ENCODE assay signal across 27 cellular contexts in genomic region chr5:62077823-62078550, GRCh38.
"Had no signal": no experiment of that assay in that cellular context is flagged by ENCODE, and none has a peak within 500 bp of the region (broad histone marks: within the 10 kb centered on the region; RNA-seq: fewer than 3 reads in every experiment).

No MANE protein-coding gene starts in this region.

- H3K4me3 Mint-ChIP-seq: activated CD8-positive, alpha-beta T cell treated with anti-CD3 and anti-CD28 coated beads for 36 hours; activated naive CD8-positive, alpha-beta T cell treated with anti-CD3 and anti-CD28 coated beads, Interleukin-2, amount 50 U/mL, for 24 hours; activated T-cell treated with anti-CD3 and anti-CD28 coated beads, Interleukin-2, amount 50 U/mL, for 72 hours; central memory CD8-positive, alpha-beta T cell; T-helper 17 cell had no signal

- DNase-seq: activated CD4-positive, CD25-positive, alpha-beta regulatory T cell; activated CD8-positive, alpha-beta memory T cell treated with anti-CD3 and anti-CD28 coated beads, Interleukin-2, amount 50 U/mL, for 4 hours; activated CD8-positive, alpha-beta T cell treated with anti-CD3 and anti-CD28 coated beads for 36 hours; activated naive CD4-positive, alpha-beta T cell; activated naive CD8-positive, alpha-beta T cell treated with anti-CD3 and anti-CD28 coated beads, Interleukin-2, amount 50 U/mL, for 24 hours; activated T-cell treated with anti-CD3 and anti-CD28 coated beads, Interleukin-2, amount 50 U/mL, for 72 hours; amniotic stem cell; body of pancreas; Kasumi-1; KBM-7; MG63; MV-4-11; NCI-H1092 treated with DMSO at 0.1 percent for 48 hours; NCI-H1417 treated with DMSO at 0.1 percent for 48 hours; NCI-H1694; NCI-H2029 treated with DMSO at 0.1 percent for 48 hours; NCI-H345; NCI-H510A treated with DMSO at 0.1 percent for 48 hours; NCI-H69; Peyer's patch; SHP77 treated with DMSO at 0.1 percent for 48 hours; T-helper 17 cell; T1000 had no signal

- H3K4me3 ChIP-seq: ascending aorta, body of pancreas, MG63, Peyer's patch had no signal

- H3K27me3 Mint-ChIP-seq: activated naive CD8-positive, alpha-beta T cell treated with anti-CD3 and anti-CD28 coated beads, Interleukin-2, amount 50 U/mL, for 24 hours had no signal

- H3K9me3 Mint-ChIP-seq: activated CD8-positive, alpha-beta T cell treated with anti-CD3 and anti-CD28 coated beads for 36 hours; activated naive CD4-positive, alpha-beta T cell treated with anti-CD3 and anti-CD28 coated beads, Interleukin-2, amount 50 U/mL, for 72 hours; activated naive CD8-positive, alpha-beta T cell treated with anti-CD3 and anti-CD28 coated beads, Interleukin-2, amount 50 U/mL, for 24 hours; activated T-cell treated with anti-CD3 and anti-CD28 coated beads, Interleukin-2, amount 50 U/mL, for 72 hours; central memory CD8-positive, alpha-beta T cell had no signal

- H3K27ac ChIP-seq: ascending aorta, body of pancreas, Peyer's patch, VCaP had no signal

- H3K27me3 ChIP-seq: ascending aorta, body of pancreas, MG63, Peyer's patch had no signal

- H3K4me1 ChIP-seq: ascending aorta, body of pancreas, Peyer's patch had no signal

- H3K27ac Mint-ChIP-seq: activated CD8-positive, alpha-beta T cell treated with anti-CD3 and anti-CD28 coated beads for 36 hours; activated naive CD4-positive, alpha-beta T cell treated with anti-CD3 and anti-CD28 coated beads, Interleukin-2, amount 50 U/mL, for 72 hours; activated naive CD8-positive, alpha-beta T cell treated with anti-CD3 and anti-CD28 coated beads, Interleukin-2, amount 50 U/mL, for 24 hours; activated T-cell treated with anti-CD3 and anti-CD28 coated beads, Interleukin-2, amount 50 U/mL, for 72 hours; T-helper 17 cell had no signal

- H3K36me3 ChIP-seq: ascending aorta, MG63, Peyer's patch had no signal

- H3K36me3 Mint-ChIP-seq: activated naive CD4-positive, alpha-beta T cell treated with anti-CD3 and anti-CD28 coated beads, Interleukin-2, amount 50 U/mL, for 72 hours had no signal

- H3K4me1 Mint-ChIP-seq: activated naive CD8-positive, alpha-beta T cell treated with anti-CD3 and anti-CD28 coated beads, Interleukin-2, amount 50 U/mL, for 24 hours; central memory CD8-positive, alpha-beta T cell had no signal

- H3K9me3 ChIP-seq: ascending aorta, body of pancreas, MG63, Peyer's patch had no signal

- ATAC-seq: activated CD8-positive, alpha-beta T cell treated with anti-CD3 and anti-CD28 coated beads for 36 hours; activated naive CD4-positive, alpha-beta T cell treated with anti-CD3 and anti-CD28 coated beads, Interleukin-2, amount 50 U/mL, for 72 hours; activated naive CD8-positive, alpha-beta T cell treated with anti-CD3 and anti-CD28 coated beads, Interleukin-2, amount 50 U/mL, for 24 hours; activated T-cell treated with anti-CD3 and anti-CD28 coated beads, Interleukin-2, amount 50 U/mL, for 72 hours; body of pancreas; T-helper 17 cell had no signal
